23 cellular contexts compared by ENCODE assay signal in genomic region chr1:157189096-157189495, GRCh38.
"Had no signal": no experiment of that assay in that cellular context is flagged by ENCODE, and none has a peak within 500 bp of the region (broad histone marks: within the 10 kb centered on the region; RNA-seq: fewer than 3 reads in every experiment).

No MANE protein-coding gene starts in this region.

- H3K4me3 ChIP-seq: K562 had no signal

- H3K9me3 ChIP-seq: SK-N-SH had no signal

- H3K4me3 Mint-ChIP-seq: IgD-negative memory B cell had no signal

- ATAC-seq: K562 had no signal

- H3K4me2 ChIP-seq: KMS-11, SK-N-SH had no signal

- H3K36me3 Mint-ChIP-seq: IgD-negative memory B cell had no signal

- H3K9me3 Mint-ChIP-seq: IgD-negative memory B cell had no signal

- DNase-seq: Kasumi-1, MM.1S, MV-4-11, NCI-H1048, NCI-H1105, NCI-H1417, NCI-H1436 treated with DMSO at 0.1 percent for 48 hours, NCI-H1694, NCI-H187 treated with DMSO at 0.1 percent for 48 hours, NCI-H2029 treated with DMSO at 0.1 percent for 48 hours, NCI-H2171 treated with DMSO at 0.1 percent for 48 hours, NCI-H345, NCI-H446 treated with DMSO at 0.1 percent for 48 hours, NCI-H510A treated with DMSO at 0.1 percent for 48 hours, NCI-H526, NCI-H82, SHP77, SK-N-SH had no signal

- H3K9ac ChIP-seq: KMS-11, SK-N-SH had no signal

- H3K27ac ChIP-seq: HL-60, KMS-11, RWPE1 had no signal
